ENCODE assay signal across 19 cellular contexts in the genomic region with DNA sequence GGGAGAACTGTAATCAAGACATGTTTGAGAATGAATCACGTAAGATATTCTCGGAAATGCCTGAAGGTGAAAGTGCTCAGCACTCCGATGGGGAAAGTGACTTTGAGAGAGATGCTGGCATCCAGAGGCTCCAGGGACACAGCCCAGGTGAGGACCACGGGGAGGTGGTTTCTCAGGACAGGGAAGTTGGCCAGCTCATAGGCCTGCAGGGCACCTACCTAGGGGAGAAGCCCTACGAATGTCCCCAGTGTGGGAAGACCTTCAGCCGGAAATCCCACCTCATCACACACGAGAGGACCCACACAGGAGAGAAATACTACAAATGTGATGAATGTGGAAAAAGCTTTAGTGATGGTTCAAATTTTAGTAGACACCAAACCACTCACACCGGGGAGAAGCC. TPM values are rescaled to one million over a fixed set of nuclear protein-coding genes. Genes with fewer than 3 reads are reported as not detected.
A peak's percentile ranks its signal among the peaks of the same experiment; 100 is the strongest.
DNase-seq lines count a peak whose midpoint lies in the region; ATAC-seq, FAIRE-seq and TF ChIP-seq lines count a peak whose summit lies in the region.
"Had no signal": no experiment of that assay in that cellular context is flagged by ENCODE, and none has a peak within 500 bp of the region (broad histone marks: within the 10 kb centered on the region; RNA-seq: fewer than 3 reads in every experiment).

No MANE protein-coding gene starts in this region.

- no peak overlapping the region for H3K27ac Mint-ChIP-seq in T-helper 17 cell
- H3K27ac Mint-ChIP-seq: CD4-positive, alpha-beta memory T cell had no signal

- no peak overlapping the region for H3K4ac ChIP-seq in mesendoderm (ENCODE audit: low read depth, low read length)

- peaks cover 10% of the 10 kb centered on the region for H3K36me3 Mint-ChIP-seq in T-helper 17 cell (ENCODE audit: low read depth)

- H4K5ac ChIP-seq in mesendoderm (ENCODE audit: low read length), result no peak overlapping the region

- TF ChIP-seq CTCF in GM12878 (IDR thresholded peaks at IDR 0.05 in 2 of 3, conservative IDR thresholded peaks at IDR 0.05 in 1 of 3; ENCODE audit: control insufficient read depth in 2 of 3, extremely low read depth in 1 of 3, insufficient read depth in 1 of 3, low read depth in 3 of 3, low read length in 3 of 3), result no peak

- no peak for TF ChIP-seq RAD21 in GM12878 (IDR thresholded peaks at IDR 0.05; ENCODE audit: insufficient read depth, low read depth, low read length)

- no peak overlapping the region for H3K23ac ChIP-seq in mesendoderm (ENCODE audit: low read length)

- no peak for TF ChIP-seq POLR2A in GM12878 (IDR thresholded peaks at IDR 0.05; ENCODE audit: low read depth, low read length)

- intact Hi-C loops in GM12878 (cut with micrococcal nuclease; ENCODE audit: unreplicated experiment), result no loop called here

- H3K9ac ChIP-seq in BLaER1, result no peak overlapping the region
- H3K9ac ChIP-seq in BLaER1 treated with 17β-estradiol and CSF1 and Interleukin-3, amounts not matched to agents 10 nM and 100 nM, result no peak overlapping the region
- H3K9ac ChIP-seq in GM12878 (ENCODE audit: control insufficient read depth, insufficient read depth, low read length), result no peak overlapping the region
- H3K9ac ChIP-seq in mesendoderm (ENCODE audit: low read length), result no peak overlapping the region
- H3K9ac ChIP-seq: GM23248 had no signal

- 77% methylated on average over 8 of the region's 8 CpGs for WGBS in GM12878 (ENCODE audit: insufficient coverage, insufficient replicate concordance, low lambda C conversion rate, missing lambda C conversion rate)
- WGBS in mesendoderm (ENCODE audit: extremely low coverage, insufficient coverage, low lambda C conversion rate), result no CpG with 5 or more reads among the region's 8 CpGs

- no peak for TF ChIP-seq EP300 in GM12878 (IDR thresholded peaks at IDR 0.05; ENCODE audit: borderline replicate concordance in 1 of 2, control insufficient read depth in 1 of 2, low read depth in 2 of 2, low read length in 2 of 2)

- H3K4me3 ChIP-seq in BLaER1, result peak overlapping the region; percentile 51
- peak overlapping the region; percentile 13 to 58 (median 42); a peak in 17 of 20 replicates for H3K4me3 ChIP-seq in BLaER1 treated with 17β-estradiol and CSF1 and Interleukin-3, amounts not matched to agents 10 nM and 100 nM
- H3K4me3 ChIP-seq in GM12878, result no peak overlapping the region
- H3K4me3 ChIP-seq in mesendoderm (ENCODE audit: low read length), result peak overlapping the region; percentile 19
- H3K4me3 ChIP-seq: GM23248, HAP-1 had no signal

- no peak for FAIRE-seq in GM12878 (lab: Jason Lieb, UNC)
- FAIRE-seq: A204.1, GM19239 had no signal

- H3K4me2 ChIP-seq in BLaER1, result no peak overlapping the region
- H3K4me2 ChIP-seq in BLaER1 treated with 17β-estradiol and CSF1 and Interleukin-3, amounts not matched to agents 10 nM and 100 nM, result no peak overlapping the region
- no peak overlapping the region for H3K4me2 ChIP-seq in GM12878 (ENCODE audit: control insufficient read depth, insufficient read depth)
- no peak overlapping the region for H3K4me2 ChIP-seq in mesendoderm (ENCODE audit: low read length)

- H3K36me3 ChIP-seq in BLaER1 (peaks cover 100% of the 10 kb centered on the region), GM12878 (ENCODE audit: control insufficient read depth in 2 of 2, insufficient read depth in 2 of 2, low read length in 1 of 2) (peaks cover 1 to 10% of the 10 kb centered on the region in 2 experiments), mesendoderm (ENCODE audit: control insufficient read depth, insufficient read depth, low read length) (peaks cover 18% of the 10 kb centered on the region)
- peaks cover 40 to 100% (median 96%) of the 10 kb centered on the region in 11 experiments for H3K36me3 ChIP-seq in BLaER1 treated with 17β-estradiol and CSF1 and Interleukin-3, amounts not matched to agents 10 nM and 100 nM

- POLR2A ChIA-PET in GM12878 (lab: Charles Lee), result no interaction called here

- H3K9me3 ChIP-seq in BLaER1 (peaks cover 80% of the 10 kb centered on the region), GM12878 (replicated peaks; ENCODE audit: control insufficient read depth, insufficient read depth, low read length) (peaks cover 26% of the 10 kb centered on the region), T-helper 17 cell (ENCODE audit: control insufficient read depth, low read length, poor library complexity, severe bottlenecking) (peaks cover 7% of the 10 kb centered on the region)
- H3K9me3 ChIP-seq in BLaER1 treated with 17β-estradiol and CSF1 and Interleukin-3, amounts not matched to agents 10 nM and 100 nM (replicated peaks in 1 of 11), result peaks cover 50 to 83% (median 74%) of the 10 kb centered on the region in 11 experiments

- no peak overlapping the region for H3K18ac ChIP-seq in mesendoderm (ENCODE audit: low read length)

- H3K79me2 ChIP-seq in GM12878 (ENCODE audit: control insufficient read depth, insufficient read depth, low read length), result no peaks in the 10 kb centered on the region
- H3K79me2 ChIP-seq in mesendoderm (ENCODE audit: control insufficient read depth, insufficient read depth, low read length), result peaks cover 2% of the 10 kb centered on the region

- no peaks in the 10 kb centered on the region for H3K27me3 ChIP-seq in BLaER1
- peaks cover 0 to 10% (median 0%) of the 10 kb centered on the region in 11 experiments; a peak in 3 of 22 replicates for H3K27me3 ChIP-seq in BLaER1 treated with 17β-estradiol and CSF1 and Interleukin-3, amounts not matched to agents 10 nM and 100 nM
- H3K27me3 ChIP-seq in GM12878 (replicated peaks in 1 of 2; ENCODE audit: control insufficient read depth in 2 of 2, insufficient read depth in 2 of 2, low read length in 1 of 2), result no peaks in the 10 kb centered on the region
- H3K27me3 ChIP-seq in mesendoderm (ENCODE audit: insufficient read depth, low read length, poor library complexity), result no peaks in the 10 kb centered on the region
- H3K27me3 ChIP-seq: BE2C had no signal

- H2BK15ac ChIP-seq in mesendoderm (replicated peaks; ENCODE audit: low read depth), result no peak overlapping the region

- H3K27ac ChIP-seq in BLaER1 (no peak overlapping the region), GM12878 (ENCODE audit: control insufficient read depth, insufficient read depth) (no peak overlapping the region), mesendoderm (ENCODE audit: low read depth, low read length) (no peak overlapping the region)
- H3K27ac ChIP-seq in BLaER1 treated with 17β-estradiol and CSF1 and Interleukin-3, amounts not matched to agents 10 nM and 100 nM, result no peak overlapping the region
- H3K27ac ChIP-seq: GM23248 had no signal

- RAD21 ChIA-PET in GM12878 (lab: Charles Lee; ENCODE audit: unreplicated experiment), result no interaction called here

- no peak overlapping the region for H3K4me3 Mint-ChIP-seq in T-helper 17 cell
- H3K4me3 Mint-ChIP-seq: CD14-positive monocyte; CD4-positive, alpha-beta memory T cell had no signal

- H3K4me1 Mint-ChIP-seq in T-helper 17 cell, result peaks cover 9% of the 10 kb centered on the region

- H3K4me1 ChIP-seq in BLaER1 (peaks cover 5% of the 10 kb centered on the region; the same call in 1 of the 2 replicates), GM12878 (ENCODE audit: control insufficient read depth, insufficient read depth, low read length) (no peaks in the 10 kb centered on the region), mesendoderm (ENCODE audit: control insufficient read depth, low read depth, low read length) (no peaks in the 10 kb centered on the region)
- H3K4me1 ChIP-seq in BLaER1 treated with 17β-estradiol and CSF1 and Interleukin-3, amounts not matched to agents 10 nM and 100 nM, result peaks cover 0 to 28% (median 15%) of the 10 kb centered on the region in 10 experiments; a peak in 17 of 20 replicates
- H3K4me1 ChIP-seq: BE2C, HAP-1 had no signal

- DNase-seq in GM12878 (ENCODE audit: low read depth, low spot score), result no peak
- DNase-seq in mesendoderm, result no peak
- no peak for DNase-seq in T-helper 17 cell
- no peak for DNase-seq in HUDEP-2 (lab: John Stamatoyannopoulos, UW; ENCODE audit: unreplicated experiment in 76 of 76)
- DNase-seq: ACHN; BE2C; CD4-positive, alpha-beta memory T cell; DMS153; DMS79; GDM1; GM23248 had no signal

- H2BK120ac ChIP-seq in mesendoderm (ENCODE audit: low read depth, low read length), result no peak overlapping the region

- CTCF ChIA-PET in GM12878 (lab: Yijun Ruan, JAX), result interaction anchor here (0.8 to 2.3 kb wide), 2 partner anchors 17 to 22 kb away, joined by 3 to 8 read pairs; no protein-coding TSS in a partner anchor

- H2BK5ac ChIP-seq in mesendoderm (ENCODE audit: low read length), result no peak overlapping the region

- H3K79me1 ChIP-seq in mesendoderm (ENCODE audit: low read length), result no peaks in the 10 kb centered on the region

- H3K27me3 Mint-ChIP-seq in T-helper 17 cell, result no peaks in the 10 kb centered on the region
- H3K27me3 Mint-ChIP-seq: CD4-positive, alpha-beta memory T cell had no signal

- no peak overlapping the region for H4K8ac ChIP-seq in mesendoderm (ENCODE audit: low read depth, low read length)

- no peak overlapping the region for H2AFZ ChIP-seq in GM12878 (ENCODE audit: control insufficient read depth, low read depth, low read length)
- H2AFZ ChIP-seq: GM23248 had no signal

- SMC1A ChIA-PET in GM12878 (lab: Charles Lee; ENCODE audit: uncharacterized antibody, unreplicated experiment), result interaction anchor here (0.5 to 1.6 kb wide), 4 partner anchors 10 to 45 kb away, joined by 3 read pairs; no protein-coding TSS in a partner anchor

- in situ Hi-C loops in GM12878 (cut with MboI), result no loop called here

- no peak overlapping the region for H2AK5ac ChIP-seq in mesendoderm (ENCODE audit: low read length)

- no peak for ATAC-seq in GM12878
- ATAC-seq in T-helper 17 cell, result no peak
- no peak for ATAC-seq in GM18517 (IDR thresholded peaks at IDR 0.05; ENCODE audit: unreplicated experiment)
- no peak for ATAC-seq in GM18861 (IDR thresholded peaks at IDR 0.05; ENCODE audit: unreplicated experiment)

- H3K56ac ChIP-seq in mesendoderm (ENCODE audit: low read length), result no peak overlapping the region

- TSS peak; percentile 42 for BruUV-seq in GM12878 (replicated peaks; lab: Mats Ljungman, UMichigan)

- H4K20me1 ChIP-seq in BLaER1, result peaks cover 27% of the 10 kb centered on the region
- peaks cover 0 to 12% (median 0%) of the 10 kb centered on the region in 11 experiments; a peak in 5 of 22 replicates for H4K20me1 ChIP-seq in BLaER1 treated with 17β-estradiol and CSF1 and Interleukin-3, amounts not matched to agents 10 nM and 100 nM
- H4K20me1 ChIP-seq in GM12878 (ENCODE audit: control insufficient read depth, insufficient read depth), result no peaks in the 10 kb centered on the region

RNA-seq across cellular contexts. Expression of gene ZSCAN2, which starts 19.8 kb away (rescaled TPM):
- total RNA-seq in GM12878 (2013; cell fraction: nucleolus; rRNA removed), result 19.5 and 20.1 TPM in 2 replicates
- total RNA-seq in GM12878 (2014; rRNA removed) (10.6 and 13.2 TPM in 2 replicates), GM12878 (2014; rRNA removed; fragmentation: Illumina TruSeq; extraction: Trizol) (8.0 and 9.5 TPM in 2 replicates), GM12878 (2021) (9.1 and 11.3 TPM in 2 replicates), T-helper 17 cell (1 to 10 TPM; 3.6 to 4.1 TPM)
- 4.4 TPM for polyA plus RNA-seq in GM12878 (2011; ENCODE audit: low read depth)
- polyA plus RNA-seq in GM12878 (2011; rRNA removed) (8.5 and 11.5 TPM in 2 replicates), GM12878 (2014; fragmentation: Illumina TruSeq; extraction: Trizol) (5.5 and 7.6 TPM in 2 replicates), GM12878 (2014; fragmentation: Nextera tagmentation; extraction: Ambion mirVana) (1 to 10 TPM; 2.7 to 3.0 TPM), GM12878 (2014; rRNA removed) (12.2 and 13.4 TPM in 2 replicates), GM12878 (2016; fragmentation: Nextera tagmentation; extraction: Ambion mirVana) (1 to 10 TPM; 7.0 to 7.6 TPM)
- polyA plus RNA-seq in GM12878 (2011; cell fraction: cytosol; rRNA removed), result 9.3 and 12.2 TPM in 2 replicates
- polyA plus RNA-seq in GM12878 (2011; cell fraction: nucleus; rRNA removed), result 8.5 and 11.6 TPM in 2 replicates
- polyA plus RNA-seq in GM12878 (2012), result 6.6 and 9.2 TPM in 2 replicates
- polyA minus RNA-seq in GM12878 (2011; rRNA and poly(A)+ RNA removed), result 10.1 and 12.7 TPM in 2 replicates
- polyA minus RNA-seq in GM12878 (2011; cell fraction: cytosol; rRNA and poly(A)+ RNA removed), result 2.3 and 6.1 TPM in 2 replicates
- 5.3 and 10.5 TPM in 2 replicates for polyA minus RNA-seq in GM12878 (2011; cell fraction: nucleus; rRNA and poly(A)+ RNA removed)
- polyA plus RNA-seq in mesendoderm (2013, experiment 1 of 2), result 17.3 TPM
- polyA plus RNA-seq in mesendoderm (2013, experiment 2 of 2), result 16.7 TPM

RNA-seq across cellular contexts. Expression of gene WDR73, which starts 33.5 kb away (rescaled TPM):
- 44.1 and 50.6 TPM in 2 replicates for total RNA-seq in GM12878 (2013; cell fraction: nucleolus; rRNA removed)
- 15.4 and 16.4 TPM in 2 replicates for total RNA-seq in GM12878 (2014; rRNA removed)
- 11.5 and 14.9 TPM in 2 replicates for total RNA-seq in GM12878 (2014; rRNA removed; fragmentation: Illumina TruSeq; extraction: Trizol)
- 13.6 and 21.6 TPM in 2 replicates for total RNA-seq in GM12878 (2021)
- polyA plus RNA-seq in GM12878 (2011; ENCODE audit: low read depth), result 9.2 TPM
- 9.6 and 12.0 TPM in 2 replicates for polyA plus RNA-seq in GM12878 (2011; rRNA removed)
- 13.3 and 16.0 TPM in 2 replicates for polyA plus RNA-seq in GM12878 (2011; cell fraction: cytosol; rRNA removed)
- 32.3 and 32.5 TPM in 2 replicates for polyA plus RNA-seq in GM12878 (2011; cell fraction: nucleus; rRNA removed)
- 12.0 and 12.3 TPM in 2 replicates for polyA plus RNA-seq in GM12878 (2012)
- 17.3 and 17.5 TPM in 2 replicates for polyA plus RNA-seq in GM12878 (2014; fragmentation: Illumina TruSeq; extraction: Trizol)
- 1 to 10 TPM; 4.4 to 7.0 TPM for polyA plus RNA-seq in GM12878 (2014; fragmentation: Nextera tagmentation; extraction: Ambion mirVana)
- polyA plus RNA-seq in GM12878 (2014; rRNA removed), result 19.9 and 20.3 TPM in 2 replicates
- polyA plus RNA-seq in GM12878 (2016; fragmentation: Nextera tagmentation; extraction: Ambion mirVana), result 10 to 100 TPM; 25.4 to 25.6 TPM
- polyA minus RNA-seq in GM12878 (2011; rRNA and poly(A)+ RNA removed), result 14.2 and 14.5 TPM in 2 replicates
- polyA minus RNA-seq in GM12878 (2011; cell fraction: cytosol; rRNA and poly(A)+ RNA removed), result 4.0 and 5.3 TPM in 2 replicates
- 8.2 and 9.9 TPM in 2 replicates for polyA minus RNA-seq in GM12878 (2011; cell fraction: nucleus; rRNA and poly(A)+ RNA removed)
- polyA plus RNA-seq in mesendoderm (2013, experiment 1 of 2), result 18.0 TPM
- 17.9 TPM for polyA plus RNA-seq in mesendoderm (2013, experiment 2 of 2)
- total RNA-seq in T-helper 17 cell, result 10 to 100 TPM; 26.0 to 29.8 TPM

RNA-seq across cellular contexts. Expression of gene NMB, which starts 37.4 kb away (rescaled TPM):
- 0.73 TPM in 1 of 2 replicates, not detected in the other for total RNA-seq in GM12878 (2013; cell fraction: nucleolus; rRNA removed)
- total RNA-seq in GM12878 (2014; rRNA removed) (2.5 and 4.1 TPM in 2 replicates), GM12878 (2014; rRNA removed; fragmentation: Illumina TruSeq; extraction: Trizol) (0.67 and 1.8 TPM in 2 replicates), GM12878 (2021) (1.3 and 2.8 TPM in 2 replicates), T-helper 17 cell (1 to 10 TPM; 2.0 to 3.3 TPM)
- not detected for polyA plus RNA-seq in GM12878 (2011; ENCODE audit: low read depth)
- polyA plus RNA-seq in GM12878 (2011; rRNA removed) (0.62 and 0.76 TPM in 2 replicates), GM12878 (2014; fragmentation: Illumina TruSeq; extraction: Trizol) (0.76 and 0.81 TPM in 2 replicates), GM12878 (2014; fragmentation: Nextera tagmentation; extraction: Ambion mirVana) (under 1 TPM; 0.32 to 0.91 TPM), GM12878 (2014; rRNA removed) (2.9 and 3.6 TPM in 2 replicates), GM12878 (2016; fragmentation: Nextera tagmentation; extraction: Ambion mirVana) (1 to 10 TPM; 2.2 to 2.7 TPM)
- polyA plus RNA-seq in GM12878 (2011; cell fraction: cytosol; rRNA removed), result 0.79 and 1.3 TPM in 2 replicates
- polyA plus RNA-seq in GM12878 (2011; cell fraction: nucleus; rRNA removed), result 0.85 and 0.97 TPM in 2 replicates
- polyA plus RNA-seq in GM12878 (2012), result 1.0 and 1.7 TPM in 2 replicates
- 0.26 TPM in 1 of 2 replicates, not detected in the other for polyA minus RNA-seq in GM12878 (2011; rRNA and poly(A)+ RNA removed)
- polyA minus RNA-seq in GM12878 (2011; cell fraction: cytosol; rRNA and poly(A)+ RNA removed), result not detected in 2 replicates
- 0.24 TPM in 1 of 2 replicates, not detected in the other for polyA minus RNA-seq in GM12878 (2011; cell fraction: nucleus; rRNA and poly(A)+ RNA removed)
- 7.9 TPM for polyA plus RNA-seq in mesendoderm (2013, experiment 1 of 2)
- 8.2 TPM for polyA plus RNA-seq in mesendoderm (2013, experiment 2 of 2)
